ENCODE assay signal across 12 cellular contexts in the genomic region with DNA sequence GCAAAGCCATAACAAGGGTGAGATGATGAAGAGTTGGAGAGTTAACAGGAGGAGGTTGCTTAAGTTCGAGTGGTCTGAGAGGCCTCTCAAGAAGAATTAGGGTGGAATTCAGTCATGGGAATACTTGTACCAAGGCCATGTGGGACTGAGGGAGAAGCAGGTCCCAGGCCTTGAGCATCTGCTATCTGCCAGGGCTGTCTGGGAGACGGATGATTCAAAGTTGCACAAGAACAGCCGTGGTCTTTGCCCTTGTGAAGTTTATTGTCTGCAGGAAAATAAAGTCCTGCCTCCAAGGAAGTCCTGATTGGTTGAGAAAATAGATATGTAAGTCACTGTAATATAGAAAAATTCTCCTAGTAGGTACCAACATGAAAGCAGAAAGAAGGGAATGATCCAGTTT.
DNase-seq lines count a peak whose midpoint lies in the region; ATAC-seq, FAIRE-seq and TF ChIP-seq lines count a peak whose summit lies in the region.
"Had no signal": no experiment of that assay in that cellular context is flagged by ENCODE, and none has a peak within 500 bp of the region (broad histone marks: within the 10 kb centered on the region; RNA-seq: fewer than 3 reads in every experiment).

No MANE protein-coding gene starts in this region.

- H3K4me3 ChIP-seq in HUES64 (ENCODE audit: low read length) (no peak overlapping the region), heart left ventricle (no peak overlapping the region), small intestine (ENCODE audit: low read depth in 1 of 2, low read length in 2 of 2) (no peak overlapping the region), PC-9 (no peak overlapping the region)

- DNase-seq in heart left ventricle (peak in 2 of 5 donors; percentile 45 to 54), small intestine (peak; percentile 52), NCI-H748 (lab: John Stamatoyannopoulos, UW; ENCODE audit: unreplicated experiment) (no peak), PC-9 (no peak), amniotic stem cell (lab: John Stamatoyannopoulos, UW) (no peak)
- no peak for DNase-seq in CD4-positive, alpha-beta T cell
- DNase-seq: activated CD8-positive, alpha-beta memory T cell treated with anti-CD3 and anti-CD28 coated beads for 24 hours; NCI-H146 had no signal

- FAIRE-seq in small intestine (lab: Jason Lieb, UNC), result no peak

- peaks cover 4% of the 10 kb centered on the region for H3K9me3 Mint-ChIP-seq in activated T-helper 17 cell treated with anti-CD3 and anti-CD28 coated beads, Interleukin-2, amount 50 U/mL, for 72 hours
- no peaks in the 10 kb centered on the region for H3K9me3 Mint-ChIP-seq in CD4-positive, alpha-beta T cell
- H3K9me3 Mint-ChIP-seq: brain had no signal

- CTCF ChIA-PET in CD4-positive, alpha-beta T cell (lab: Charles Lee), result no interaction called here
- CTCF ChIA-PET in PC-9 (lab: Charles Lee), result no interaction called here

- H3K4me1 Mint-ChIP-seq in activated T-helper 17 cell treated with anti-CD3 and anti-CD28 coated beads, Interleukin-2, amount 50 U/mL, for 72 hours, result peaks cover 39% of the 10 kb centered on the region
- no peaks in the 10 kb centered on the region for H3K4me1 Mint-ChIP-seq in CD4-positive, alpha-beta T cell (ENCODE audit: low read depth)

- H3K9me3 ChIP-seq in HUES64 (ENCODE audit: insufficient read depth, low read depth, low read length) (no peaks in the 10 kb centered on the region), heart left ventricle (no peaks in the 10 kb centered on the region), small intestine (ENCODE audit: control insufficient read depth, low read depth) (no peaks in the 10 kb centered on the region), PC-9 (ENCODE audit: insufficient read depth, low read depth) (no peaks in the 10 kb centered on the region)
- no peaks in the 10 kb centered on the region for H3K9me3 ChIP-seq in CD4-positive, alpha-beta T cell (ENCODE audit: control insufficient read depth, low read length)

- no peak overlapping the region for H2AFZ ChIP-seq in PC-9

- H3K36me3 ChIP-seq in HUES64 (ENCODE audit: insufficient read depth, low read length) (no peaks in the 10 kb centered on the region), heart left ventricle (no peaks in the 10 kb centered on the region), small intestine (ENCODE audit: control insufficient read depth in 2 of 2, insufficient read depth in 2 of 2, low read length in 2 of 2) (no peaks in the 10 kb centered on the region), PC-9 (ENCODE audit: low read depth) (no peaks in the 10 kb centered on the region)

- TF ChIP-seq CTCF in heart left ventricle (IDR thresholded peaks at IDR 0.05) (no peak), PC-9 (conservative IDR thresholded peaks at IDR 0.05) (no peak)
- no peak for TF ChIP-seq CTCF in CD4-positive, alpha-beta T cell (IDR thresholded peaks at IDR 0.05)

- H3K79me2 ChIP-seq in PC-9 (ENCODE audit: low read depth), result no peaks in the 10 kb centered on the region

- H3K27ac Mint-ChIP-seq in activated T-helper 17 cell treated with anti-CD3 and anti-CD28 coated beads, Interleukin-2, amount 50 U/mL, for 72 hours, result peak overlapping the region; percentile 16
- no peak overlapping the region for H3K27ac Mint-ChIP-seq in CD4-positive, alpha-beta T cell

- no peaks in the 10 kb centered on the region for H3K27me3 Mint-ChIP-seq in activated T-helper 17 cell treated with anti-CD3 and anti-CD28 coated beads, Interleukin-2, amount 50 U/mL, for 72 hours
- peaks cover 5% of the 10 kb centered on the region for H3K27me3 Mint-ChIP-seq in CD4-positive, alpha-beta T cell

- peak overlapping the region; percentile 65 for H3K4me3 Mint-ChIP-seq in activated T-helper 17 cell treated with anti-CD3 and anti-CD28 coated beads, Interleukin-2, amount 50 U/mL, for 72 hours
- no peak overlapping the region for H3K4me3 Mint-ChIP-seq in CD4-positive, alpha-beta T cell
- H3K4me3 Mint-ChIP-seq: brain; natural killer cell treated with Interleukin-12 subunit alpha and Interleukin-12 subunit beta and Interleukin-15 and Interleukin-18, amount 100 ng/mL, for 72 hours had no signal

- H3K36me3 Mint-ChIP-seq in activated T-helper 17 cell treated with anti-CD3 and anti-CD28 coated beads, Interleukin-2, amount 50 U/mL, for 72 hours (ENCODE audit: low read depth), result no peaks in the 10 kb centered on the region
- no peaks in the 10 kb centered on the region for H3K36me3 Mint-ChIP-seq in CD4-positive, alpha-beta T cell (ENCODE audit: low read depth)
- H3K36me3 Mint-ChIP-seq: brain; natural killer cell treated with Interleukin-12 subunit alpha and Interleukin-12 subunit beta and Interleukin-15 and Interleukin-18, amount 100 ng/mL, for 72 hours had no signal

- no TSS peak for BruUV-seq in PC-9 (replicated peaks; lab: Mats Ljungman, UMichigan)

- no peak overlapping the region for H3K9ac ChIP-seq in HUES64 (ENCODE audit: low read depth, low read length)

- ATAC-seq in activated T-helper 17 cell treated with anti-CD3 and anti-CD28 coated beads, Interleukin-2, amount 50 U/mL, for 72 hours (replicated peaks), result no peak
- peak in 2 of 4 donors; percentile 45 to 58 for ATAC-seq in heart left ventricle
- no peak for ATAC-seq in CD4-positive, alpha-beta T cell (ENCODE audit: poor library complexity)

- TF ChIP-seq POLR2A in heart left ventricle (IDR thresholded peaks at IDR 0.05), result no peak

- WGBS in HUES64, result 83% methylated on average over 3 of the region's 3 CpGs
- WGBS in heart left ventricle, 4 donors, result 43 to 58% (median 51%) methylated on average over 3 of the region's 3 CpGs
- 35 to 43% (median 39%) methylated on average over 3 of the region's 3 CpGs for WGBS in small intestine, 3 donors

- no peaks in the 10 kb centered on the region for H3K27me3 ChIP-seq in HUES64 (ENCODE audit: insufficient read depth, low read length)
- no peaks in the 10 kb centered on the region for H3K27me3 ChIP-seq in heart left ventricle
- no peaks in the 10 kb centered on the region for H3K27me3 ChIP-seq in small intestine (ENCODE audit: control insufficient read depth in 2 of 2, insufficient read depth in 2 of 2, low read length in 2 of 2)
- no peaks in the 10 kb centered on the region for H3K27me3 ChIP-seq in CD4-positive, alpha-beta T cell (ENCODE audit: control insufficient read depth, insufficient read depth, low read length)
- H3K27me3 ChIP-seq in PC-9 (ENCODE audit: insufficient read depth, low read depth), result no peaks in the 10 kb centered on the region

- POLR2A ChIA-PET in CD4-positive, alpha-beta T cell (lab: Charles Lee), result no interaction called here
- POLR2A ChIA-PET in PC-9 (lab: Charles Lee; ENCODE audit: unreplicated experiment), result no interaction called here

- peaks cover 49% of the 10 kb centered on the region for H3K4me1 ChIP-seq in HUES64 (ENCODE audit: insufficient read depth, low read length)
- H3K4me1 ChIP-seq in heart left ventricle, result peaks cover 0 to 64% (median 26%) of the 10 kb centered on the region in 12 donors
- H3K4me1 ChIP-seq in small intestine (ENCODE audit: control insufficient read depth in 2 of 2, insufficient read depth in 1 of 2, low read depth in 1 of 2, low read length in 1 of 2), result peaks cover 3 to 18% of the 10 kb centered on the region in 2 donors
- peaks cover 32% of the 10 kb centered on the region for H3K4me1 ChIP-seq in PC-9 (replicated peaks; ENCODE audit: insufficient read depth)

- H3K9me2 ChIP-seq in PC-9 (ENCODE audit: insufficient read depth), result peaks cover 3% of the 10 kb centered on the region; the same call in 1 of the 2 replicates

- H3K27ac ChIP-seq in HUES64 (ENCODE audit: low read depth, low read length) (0 out of 2 replicates have a peak overlapping the region, but pooled peaks have one; percentile 63), heart left ventricle (peak overlapping the region in 7 of 12 donors; percentile 11 to 55 (median 37)), small intestine (ENCODE audit: low read depth in 1 of 2, low read length in 1 of 2) (no peak overlapping the region), PC-9 (no peak overlapping the region)
- H3K27ac ChIP-seq in CD4-positive, alpha-beta T cell (ENCODE audit: low read depth, low read length), result no peak overlapping the region

- intact Hi-C loops in heart left ventricle (cut with DNase I) (loop anchor here in 2 of 10 donors (10.0 kb wide), 1 partner anchor 86 kb away; no protein-coding TSS in a partner anchor), PC-9 (cut with micrococcal nuclease; ENCODE audit: unreplicated experiment) (no loop called here)
- intact Hi-C loops in CD4-positive, alpha-beta T cell (cut with DNase I, micrococcal nuclease), result no loop called here

- no peaks in the 10 kb centered on the region for H4K20me1 ChIP-seq in PC-9 (ENCODE audit: insufficient read depth)

- H3K4me2 ChIP-seq in PC-9, result no peak overlapping the region

- H3F3A ChIP-seq in PC-9 (ENCODE audit: insufficient read depth, low read depth), result peaks cover 31% of the 10 kb centered on the region

Comparison
In these comparisons a context has a peak if more than half of its experiments do, and no peak if none do; other contexts are left out.
1. H3K27ac ChIP-seq: peak in HUES64 (single experiment) and heart left ventricle (7 of 12); none in small intestine (0 of 2), CD4-positive, alpha-beta T cell (single experiment) and PC-9 (single experiment).